38 cellular contexts compared by ENCODE assay signal in the genomic region with DNA sequence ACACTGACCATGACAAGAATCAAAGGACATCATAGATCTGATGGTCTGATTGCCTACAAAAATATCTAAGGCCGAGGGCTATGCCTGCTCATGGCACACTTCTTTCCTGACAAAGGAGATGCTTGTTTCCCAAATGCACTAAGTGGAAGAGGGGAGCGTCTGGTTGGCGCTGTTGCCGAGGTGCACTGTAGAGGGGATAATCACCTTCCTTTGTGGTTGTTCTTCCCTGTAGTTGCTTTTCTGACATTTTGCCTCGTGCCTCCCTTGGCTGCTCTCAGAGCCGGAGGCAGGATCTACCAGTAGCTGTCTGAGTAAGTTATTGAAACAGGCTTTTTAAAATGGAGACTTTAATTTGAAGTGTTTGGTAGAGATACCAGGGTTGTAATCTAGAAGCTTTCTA.
"Had no signal": no experiment of that assay in that cellular context is flagged by ENCODE, and none has a peak within 500 bp of the region (broad histone marks: within the 10 kb centered on the region; RNA-seq: fewer than 3 reads in every experiment).

No MANE protein-coding gene starts in this region.

- H3K9me3 Mint-ChIP-seq: activated naive CD4-positive, alpha-beta T cell treated with anti-CD3 and anti-CD28 coated beads for 36 hours; activated naive CD4-positive, alpha-beta T cell treated with anti-CD3 and anti-CD28 coated beads, Interleukin-2, amount 10 ng/mL, durations not matched to agents 7 days and 5 days; activated naive CD8-positive, alpha-beta T cell treated with anti-CD3 and anti-CD28 coated beads for 36 hours; activated naive CD8-positive, alpha-beta T cell treated with anti-CD3 and anti-CD28 coated beads, Interleukin-2, amount 10 ng/mL, durations not matched to agents 7 days and 5 days; activated naive CD8-positive, alpha-beta T cell treated with anti-CD3 and anti-CD28 coated beads, Interleukin-2, amount 50 U/mL, for 24 hours; activated T-cell treated with anti-CD3 and anti-CD28 coated beads, Interleukin-2, amount 50 U/mL, for 24 hours; activated T-cell treated with anti-CD3 and anti-CD28 coated beads, Interleukin-2, amount 50 U/mL, for 4 hours; activated T-helper 1 cell treated with anti-CD3 and anti-CD28 coated beads, Interleukin-12 subunit alpha, Interleukin-12 subunit beta, Interleukin-2, Interleukin-4 antibody, amounts not matched to agents 30 ng/mL and 10 ng/mL and 1 ng/mL, durations not matched to agents 14 hours and 24 hours and 36 hours; activated T-helper 17 cell treated with anti-CD3 and anti-CD28 coated beads, Interleukin-2, amount 50 U/mL, for 72 hours; activated T-helper 2 cell treated with anti-CD3 and anti-CD28 coated beads, Interferon-gamma antibody, Interleukin-2, Interleukin-4, amounts not matched to agents 10 μg/mL and 5 μg/mL and 100 μg/mL, durations not matched to agents 14 hours and 24 hours and 36 hours; brain; central memory CD8-positive, alpha-beta T cell had no signal

- ATAC-seq: activated naive CD4-positive, alpha-beta T cell treated with anti-CD3 and anti-CD28 coated beads, Interleukin-2, amount 50 U/mL, for 72 hours; activated naive CD8-positive, alpha-beta T cell treated with anti-CD3 and anti-CD28 coated beads, Interleukin-2, amount 50 U/mL, for 24 hours; activated T-cell treated with anti-CD3 and anti-CD28 coated beads, Interleukin-2, amount 50 U/mL, for 4 hours; activated T-cell treated with anti-CD3 and anti-CD28 coated beads, Interleukin-2, amount 50 U/mL, for 72 hours; activated T-helper 17 cell treated with anti-CD3 and anti-CD28 coated beads, Interleukin-2, amount 50 U/mL, for 72 hours; body of pancreas had no signal

- H3K36me3 ChIP-seq: adrenal gland, ascending aorta, brain microvascular endothelial cell, breast epithelium, cardiac muscle cell had no signal

- H3K27me3 ChIP-seq: adrenal gland, ascending aorta, body of pancreas, brain microvascular endothelial cell, breast epithelium, cardiac muscle cell had no signal

- H3K36me3 Mint-ChIP-seq: activated naive CD4-positive, alpha-beta T cell treated with anti-CD3 and anti-CD28 coated beads, Interleukin-2, amount 10 ng/mL, durations not matched to agents 7 days and 5 days; activated naive CD8-positive, alpha-beta T cell; activated naive CD8-positive, alpha-beta T cell treated with anti-CD3 and anti-CD28 coated beads for 36 hours; activated naive CD8-positive, alpha-beta T cell treated with anti-CD3 and anti-CD28 coated beads, Interleukin-2, amount 10 ng/mL, durations not matched to agents 7 days and 5 days; brain had no signal

- H3K4me1 ChIP-seq: adrenal gland, ascending aorta, body of pancreas, breast epithelium had no signal

- H3K4me3 Mint-ChIP-seq: activated naive CD4-positive, alpha-beta T cell treated with anti-CD3 and anti-CD28 coated beads for 36 hours; activated naive CD4-positive, alpha-beta T cell treated with anti-CD3 and anti-CD28 coated beads, Interleukin-2, amount 10 ng/mL, durations not matched to agents 7 days and 5 days; activated naive CD4-positive, alpha-beta T cell treated with anti-CD3 and anti-CD28 coated beads, Interleukin-2, amount 50 U/mL, for 24 hours; activated naive CD8-positive, alpha-beta T cell; activated naive CD8-positive, alpha-beta T cell treated with anti-CD3 and anti-CD28 coated beads for 36 hours; activated naive CD8-positive, alpha-beta T cell treated with anti-CD3 and anti-CD28 coated beads, Interleukin-2, amount 10 ng/mL, durations not matched to agents 7 days and 5 days; activated naive CD8-positive, alpha-beta T cell treated with anti-CD3 and anti-CD28 coated beads, Interleukin-2, amount 50 U/mL, for 24 hours; activated T-cell treated with anti-CD3 and anti-CD28 coated beads, Interleukin-2, amount 50 U/mL, for 24 hours; activated T-cell treated with anti-CD3 and anti-CD28 coated beads, Interleukin-2, amount 50 U/mL, for 4 hours; activated T-cell treated with anti-CD3 and anti-CD28 coated beads, Interleukin-2, amount 50 U/mL, for 72 hours; activated T-helper 1 cell treated with anti-CD3 and anti-CD28 coated beads, Interleukin-12 subunit alpha, Interleukin-12 subunit beta, Interleukin-2, Interleukin-4 antibody, amounts not matched to agents 30 ng/mL and 10 ng/mL and 1 ng/mL, durations not matched to agents 14 hours and 24 hours and 36 hours; activated T-helper 17 cell treated with anti-CD3 and anti-CD28 coated beads, Interleukin-2, amount 50 U/mL, for 72 hours; brain; central memory CD8-positive, alpha-beta T cell had no signal

- H3K27me3 Mint-ChIP-seq: activated naive CD4-positive, alpha-beta T cell treated with anti-CD3 and anti-CD28 coated beads, Interleukin-2, amount 10 ng/mL, durations not matched to agents 7 days and 5 days; activated naive CD4-positive, alpha-beta T cell treated with anti-CD3 and anti-CD28 coated beads, Interleukin-2, amount 50 U/mL, for 24 hours; activated naive CD8-positive, alpha-beta T cell treated with anti-CD3 and anti-CD28 coated beads for 36 hours; activated naive CD8-positive, alpha-beta T cell treated with anti-CD3 and anti-CD28 coated beads, Interleukin-2, amount 10 ng/mL, durations not matched to agents 7 days and 5 days; activated T-cell treated with anti-CD3 and anti-CD28 coated beads, Interleukin-2, amount 50 U/mL, for 24 hours; central memory CD8-positive, alpha-beta T cell had no signal

- H3K27ac ChIP-seq: adrenal gland, ascending aorta, body of pancreas, brain microvascular endothelial cell, breast epithelium, cardiac muscle cell had no signal

- H3K4me1 Mint-ChIP-seq: activated naive CD4-positive, alpha-beta T cell treated with anti-CD3 and anti-CD28 coated beads, Interleukin-2, amount 10 ng/mL, durations not matched to agents 7 days and 5 days; activated naive CD8-positive, alpha-beta T cell treated with anti-CD3 and anti-CD28 coated beads for 36 hours; activated naive CD8-positive, alpha-beta T cell treated with anti-CD3 and anti-CD28 coated beads, Interleukin-2, amount 10 ng/mL, durations not matched to agents 7 days and 5 days; activated naive CD8-positive, alpha-beta T cell treated with anti-CD3 and anti-CD28 coated beads, Interleukin-2, amount 50 U/mL, for 24 hours; activated T-helper 17 cell treated with anti-CD3 and anti-CD28 coated beads, Interleukin-2, amount 50 U/mL, for 72 hours; central memory CD8-positive, alpha-beta T cell had no signal

- H3K9me3 ChIP-seq: adrenal gland, ascending aorta, body of pancreas, breast epithelium had no signal

- H3K4me3 ChIP-seq: adrenal gland, ascending aorta, body of pancreas, breast epithelium, cardiac muscle cell had no signal

- DNase-seq: activated effector memory CD4-positive, alpha-beta T cell treated with anti-CD3 and anti-CD28 coated beads, Interleukin-2, amount 50 U/mL, for 16 hours; activated effector memory CD4-positive, alpha-beta T cell treated with Interleukin-2 at 50 U/mL for 16 hours; activated gamma-delta T cell; activated gamma-delta T cell treated with Interleukin-2 at 50 U/mL for 16 hours; activated naive CD4-positive, alpha-beta T cell; activated naive CD4-positive, alpha-beta T cell treated with anti-CD3 and anti-CD28 coated beads for 36 hours; activated naive CD4-positive, alpha-beta T cell treated with anti-CD3 and anti-CD28 coated beads, Interleukin-2, amount 10 ng/mL, durations not matched to agents 7 days and 5 days; activated naive CD4-positive, alpha-beta T cell treated with anti-CD3 and anti-CD28 coated beads, Interleukin-2, amount 50 U/mL, for 16 hours; activated naive CD4-positive, alpha-beta T cell treated with Interleukin-2 at 50 U/mL for 16 hours; activated naive CD8-positive, alpha-beta T cell treated with anti-CD3 and anti-CD28 coated beads for 36 hours; activated naive CD8-positive, alpha-beta T cell treated with anti-CD3 and anti-CD28 coated beads, Interleukin-2, amount 10 ng/mL, durations not matched to agents 7 days and 5 days; activated naive CD8-positive, alpha-beta T cell treated with anti-CD3 and anti-CD28 coated beads, Interleukin-2, amount 50 U/mL, for 24 hours; activated T-cell treated with anti-CD3 and anti-CD28 coated beads, Interleukin-2, amount 50 U/mL, for 1 hour; activated T-cell treated with anti-CD3 and anti-CD28 coated beads, Interleukin-2, amount 50 U/mL, for 24 hours; activated T-cell treated with anti-CD3 and anti-CD28 coated beads, Interleukin-2, amount 50 U/mL, for 4 hours; activated T-cell treated with anti-CD3 and anti-CD28 coated beads, Interleukin-2, amount 50 U/mL, for 48 hours; activated T-cell treated with anti-CD3 and anti-CD28 coated beads, Interleukin-2, amount 50 U/mL, for 72 hours; adrenal gland; amniotic stem cell; amygdala; anterior cingulate cortex; aorta; body of pancreas; brain microvascular endothelial cell; caudate nucleus; central memory CD4-positive, alpha-beta T cell; cerebellar nuclear complex had no signal

- H3K27ac Mint-ChIP-seq: activated naive CD4-positive, alpha-beta T cell treated with anti-CD3 and anti-CD28 coated beads for 36 hours; activated naive CD4-positive, alpha-beta T cell treated with anti-CD3 and anti-CD28 coated beads, Interleukin-2, amount 10 ng/mL, durations not matched to agents 7 days and 5 days; activated naive CD4-positive, alpha-beta T cell treated with anti-CD3 and anti-CD28 coated beads, Interleukin-2, amount 50 U/mL, for 24 hours; activated naive CD8-positive, alpha-beta T cell; activated naive CD8-positive, alpha-beta T cell treated with anti-CD3 and anti-CD28 coated beads for 36 hours; activated naive CD8-positive, alpha-beta T cell treated with anti-CD3 and anti-CD28 coated beads, Interleukin-2, amount 10 ng/mL, durations not matched to agents 7 days and 5 days; activated naive CD8-positive, alpha-beta T cell treated with anti-CD3 and anti-CD28 coated beads, Interleukin-2, amount 50 U/mL, for 24 hours; activated T-cell treated with anti-CD3 and anti-CD28 coated beads, Interleukin-2, amount 50 U/mL, for 24 hours; activated T-cell treated with anti-CD3 and anti-CD28 coated beads, Interleukin-2, amount 50 U/mL, for 72 hours; activated T-helper 1 cell treated with anti-CD3 and anti-CD28 coated beads, Interleukin-12 subunit alpha, Interleukin-12 subunit beta, Interleukin-2, Interleukin-4 antibody, amounts not matched to agents 30 ng/mL and 10 ng/mL and 1 ng/mL, durations not matched to agents 14 hours and 24 hours and 36 hours; activated T-helper 17 cell treated with anti-CD3 and anti-CD28 coated beads, Interleukin-2, amount 50 U/mL, for 72 hours; activated T-helper 2 cell treated with anti-CD3 and anti-CD28 coated beads, Interferon-gamma antibody, Interleukin-2, Interleukin-4, amounts not matched to agents 10 μg/mL and 5 μg/mL and 100 μg/mL, durations not matched to agents 14 hours and 24 hours and 36 hours; brain had no signal
